26 cellular contexts compared by ENCODE assay signal in the genomic region with DNA sequence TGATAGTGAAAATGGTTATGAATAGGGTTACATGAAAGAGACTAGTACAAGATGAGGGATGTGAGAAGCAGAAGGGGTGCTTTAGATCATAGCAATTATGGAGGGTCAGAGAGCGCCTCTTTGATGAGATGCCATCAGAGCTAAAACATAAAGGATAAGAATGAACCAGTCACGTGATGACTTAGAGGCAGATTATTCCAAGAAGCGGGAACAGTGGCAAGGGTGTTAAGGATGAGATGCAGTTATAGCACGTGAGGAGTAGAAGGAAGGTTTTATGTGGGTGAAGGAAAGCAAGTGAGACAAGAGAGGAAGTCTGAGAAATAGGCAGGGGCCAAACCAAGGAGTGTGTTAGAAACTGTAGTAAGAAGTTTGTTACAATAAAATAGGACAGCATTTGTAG.
A peak's percentile ranks its signal among the peaks of the same experiment; 100 is the strongest.
DNase-seq lines count a peak whose midpoint lies in the region; ATAC-seq, FAIRE-seq and TF ChIP-seq lines count a peak whose summit lies in the region.
"Had no signal": no experiment of that assay in that cellular context is flagged by ENCODE, and none has a peak within 500 bp of the region (broad histone marks: within the 10 kb centered on the region; RNA-seq: fewer than 3 reads in every experiment).

No MANE protein-coding gene starts in this region.

- in situ Hi-C loops in HepG2 (cut with HindIII; ENCODE audit: extremely low pct_ligation_motif_present, low pct_unique_long_range_greater_than_20kb), result no loop called here

- WGBS in HepG2 (ENCODE audit: low lambda C conversion rate), result 72% methylated on average over 4 of the region's 4 CpGs
- WGBS in right lobe of liver (ENCODE audit: insufficient coverage, low coverage, low lambda C conversion rate, missing lambda C conversion rate), result 98% methylated on average over 4 of the region's 4 CpGs

- H2AFZ ChIP-seq in HepG2 (ENCODE audit: low read length), result no peak overlapping the region

- TF ChIP-seq CTCF in HepG2 (CRISPR knock-in tag; IDR thresholded peaks at IDR 0.05), result no peak
- no peak for TF ChIP-seq CTCF in right lobe of liver (IDR thresholded peaks at IDR 0.05)

- TF ChIP-seq EP300 in HepG2 (IDR thresholded peaks at IDR 0.05; ENCODE audit: low read depth in 2 of 2, low read length in 2 of 2) (no peak), HepG2 (CRISPR knock-in tag; IDR thresholded peaks at IDR 0.05; ENCODE audit: borderline replicate concordance) (no peak)

- H3K9me3 ChIP-seq in HepG2 (ENCODE audit: low read length), result no peaks in the 10 kb centered on the region; the same call in 1 of the 2 replicates
- H3K9me3 ChIP-seq in right lobe of liver, result no peaks in the 10 kb centered on the region
- H3K9me3 ChIP-seq: BE2C, BLaER1 had no signal

- FAIRE-seq in HepG2 (lab: Jason Lieb, UNC), result no peak
- FAIRE-seq: A204.1, GM12878, GM12892, GM18507 had no signal

- TF ChIP-seq POLR2A in HepG2 (IDR thresholded peaks at IDR 0.05; ENCODE audit: insufficient read depth in 1 of 2, low read depth in 2 of 2, low read length in 2 of 2), result no peak
- TF ChIP-seq POLR2A in right lobe of liver (IDR thresholded peaks at IDR 0.05), result no peak

- no peaks in the 10 kb centered on the region for H3K79me2 ChIP-seq in HepG2 (ENCODE audit: insufficient read depth, low read length)

- no peak overlapping the region for H3K4me2 ChIP-seq in HepG2 (ENCODE audit: low read depth, low read length)
- H3K4me2 ChIP-seq: BLaER1 had no signal

- H3K4me1 ChIP-seq in HepG2 (ENCODE audit: insufficient read depth, low read length) (no peaks in the 10 kb centered on the region), right lobe of liver (no peaks in the 10 kb centered on the region)
- H3K4me1 ChIP-seq: BE2C, BLaER1 had no signal

- H3K27ac ChIP-seq in HepG2 (ENCODE audit: extremely low read length, insufficient read depth, low read length), result no peak overlapping the region
- no peak overlapping the region for H3K27ac ChIP-seq in right lobe of liver
- H3K27ac ChIP-seq: BLaER1 had no signal

- POLR2A ChIA-PET in HepG2 (lab: Yijun Ruan, JAX), result no interaction called here
- POLR2A ChIA-PET in HEK293T (lab: Yijun Ruan, JAX), result no interaction called here

- no peak for TF ChIP-seq RAD21 in HepG2 (CRISPR knock-in tag; IDR thresholded peaks at IDR 0.05)

- H3K36me3 ChIP-seq in HepG2 (replicated peaks in 1 of 2; ENCODE audit: control insufficient read depth in 1 of 2, insufficient read depth in 2 of 2, low read length in 2 of 2), result no peaks in the 10 kb centered on the region
- H3K36me3 ChIP-seq in right lobe of liver, result peaks cover 0 to 5% (median 0%) of the 10 kb centered on the region in 4 donors
- H3K36me3 ChIP-seq: BE2C, BLaER1 had no signal

- H4K20me1 ChIP-seq in HepG2 (ENCODE audit: insufficient read depth, low read length), result no peaks in the 10 kb centered on the region
- H4K20me1 ChIP-seq: BLaER1 had no signal

- BruUV-seq in HepG2 (replicated peaks; lab: Mats Ljungman, UMichigan), result no TSS peak

- H3K9ac ChIP-seq in HepG2 (ENCODE audit: insufficient read depth, low read depth, low read length), result no peak overlapping the region
- H3K9ac ChIP-seq: BLaER1 had no signal

- DNase-seq in HepG2 (ENCODE audit: low spot score), result no peak
- no peak for DNase-seq in right lobe of liver
- no peak for DNase-seq in HEK293T (ENCODE audit: extremely low spot score)
- DNase-seq in OCI-M1 (lab: John Stamatoyannopoulos, UW), result peak; percentile 35
- DNase-seq in activated T-cell treated with anti-CD3 and anti-CD28 coated beads, Interleukin-2, amount 50 U/mL, for 48 hours, result no peak
- DNase-seq in stimulated activated CD4-positive, alpha-beta T cell treated with anti-CD3 and anti-CD28 coated beads, Interleukin-4, amount 100 ng/mL, for 24 hours, result no peak
- DNase-seq: 8988T; ACHN; BE2C; C1 segment of cervical spinal cord; CD4-positive, alpha-beta memory T cell; CD4-positive, CD25-positive, alpha-beta regulatory T cell; CD8-positive, alpha-beta memory T cell; COR-L47; DMS 273 treated with DMSO at 0.1 percent for 48 hours; DMS153; DMS79; DND-41; EL; GDM1 had no signal

- ATAC-seq in HepG2 (no peak), right lobe of liver (no peak), HG02973 (IDR thresholded peaks at IDR 0.05; ENCODE audit: unreplicated experiment) (no peak)
- ATAC-seq: GM12878 had no signal

- H3K27me3 ChIP-seq in HepG2 (ENCODE audit: control insufficient read depth in 1 of 2, insufficient read depth in 2 of 2, low read length in 2 of 2) (no peaks in the 10 kb centered on the region), right lobe of liver (no peaks in the 10 kb centered on the region)
- H3K27me3 ChIP-seq: BE2C, BLaER1 had no signal

- CTCF ChIA-PET in HepG2 (lab: Yijun Ruan, JAX; ENCODE audit: low intra/inter-chr PET ratio, low total read pairs) (no interaction called here), HEK293T (lab: Yijun Ruan, JAX) (no interaction called here)

- intact Hi-C loops in HepG2 (cut with micrococcal nuclease; ENCODE audit: unreplicated experiment) (no loop called here), right lobe of liver (cut with DNase I) (no loop called here)

- H3K4me3 ChIP-seq in HepG2 (replicated peaks in 1 of 3; ENCODE audit: insufficient read depth in 1 of 3, low read depth in 2 of 3, low read length in 3 of 3) (no peak overlapping the region), right lobe of liver (no peak overlapping the region)
- H3K4me3 ChIP-seq: BLaER1, GM12878 had no signal

TF ChIP-seq in HepG2, 621 proteins besides CTCF, POLR2A, EP300 and RAD21 (continues in another document):
- no peak for TF ChIP-seq ZBTB44 (CRISPR knock-in tag; IDR thresholded peaks at IDR 0.05)
- TF ChIP-seq FOXA3 (CRISPR knock-in tag; IDR thresholded peaks at IDR 0.05), result no peak

TF ChIP-seq in HEK293T, 16 proteins besides CTCF, POLR2A, EP300 and RAD21:
- TF ChIP-seq L3MBTL2 (conservative IDR thresholded peaks at IDR 0.05), result peak; percentile 50
- TF ChIP-seq LEF1 (IDR thresholded peaks at IDR 0.05; ENCODE audit: borderline replicate concordance), result no peak
